In genomic region chr16:869823-870641, GRCh38 we compare ENCODE assay signal across 26 cellular contexts.
"Had no signal": no experiment of that assay in that cellular context is flagged by ENCODE, and none has a peak within 500 bp of the region (broad histone marks: within the 10 kb centered on the region; RNA-seq: fewer than 3 reads in every experiment).

No MANE protein-coding gene starts in this region.

- DNase-seq: activated B cell treated with CpG ODN at 0.5 μM for 24 hours; activated CD4-positive, alpha-beta memory T cell treated with anti-CD3 and anti-CD28 coated beads, Interleukin-2, amount 10 ng/mL, durations not matched to agents 7 days and 5 days; activated CD4-positive, alpha-beta T cell treated with anti-CD3 and anti-CD28 coated beads for 1 hour; activated CD4-positive, alpha-beta T cell treated with anti-CD3 and anti-CD28 coated beads, Interleukin-2, amount 10 ng/mL, durations not matched to agents 7 days and 5 days; activated CD8-positive, alpha-beta memory T cell treated with anti-CD3 and anti-CD28 coated beads, Interleukin-2, amount 50 U/mL, for 48 hours; activated naive CD4-positive, alpha-beta T cell treated with anti-CD3 and anti-CD28 coated beads, Interleukin-2, amount 50 U/mL, for 16 hours; activated T-cell treated with anti-CD3 and anti-CD28 coated beads, Interleukin-2, amount 50 U/mL, for 1 hour; body of pancreas; MG63; MV-4-11; NCI-H1092 treated with DMSO at 0.1 percent for 48 hours; NCI-H1417 treated with DMSO at 0.1 percent for 48 hours; NCI-H1694; NCI-H2029; NCI-H2107; NCI-H2171 treated with DMSO at 0.1 percent for 48 hours; NCI-H226; NCI-H526; NCI-H82; OCI-M1; Peyer's patch; SHP77 treated with DMSO at 0.1 percent for 48 hours had no signal

- H3K4me3 Mint-ChIP-seq: activated B cell treated with CpG ODN at 0.5 μM for 24 hours; activated CD4-positive, alpha-beta memory T cell treated with anti-CD3 and anti-CD28 coated beads, Interleukin-2, amount 10 ng/mL, durations not matched to agents 7 days and 5 days; activated CD4-positive, alpha-beta T cell treated with anti-CD3 and anti-CD28 coated beads, Interleukin-2, amount 10 ng/mL, durations not matched to agents 7 days and 5 days; T-helper 1 cell treated with Interleukin-12 subunit alpha and Interleukin-12 subunit beta and Interleukin-4 antibody, amounts not matched to agents 30 μg/mL and 1 μg/mL, for 36 hours had no signal

- H3K27ac Mint-ChIP-seq: activated B cell treated with CpG ODN at 0.5 μM for 24 hours; activated CD4-positive, alpha-beta memory T cell treated with anti-CD3 and anti-CD28 coated beads, Interleukin-2, amount 10 ng/mL, durations not matched to agents 7 days and 5 days; activated CD4-positive, alpha-beta T cell treated with anti-CD3 and anti-CD28 coated beads, Interleukin-2, amount 10 ng/mL, durations not matched to agents 7 days and 5 days; T-helper 1 cell treated with Interleukin-12 subunit alpha and Interleukin-12 subunit beta and Interleukin-4 antibody, amounts not matched to agents 30 μg/mL and 1 μg/mL, for 36 hours had no signal

- H3K4me3 ChIP-seq: ascending aorta, body of pancreas, MG63, Peyer's patch had no signal

- H3K9me3 ChIP-seq: ascending aorta, body of pancreas, MG63, Peyer's patch had no signal

- H3K4me1 Mint-ChIP-seq: activated CD4-positive, alpha-beta memory T cell treated with anti-CD3 and anti-CD28 coated beads, Interleukin-2, amount 10 ng/mL, durations not matched to agents 7 days and 5 days; activated CD4-positive, alpha-beta T cell treated with anti-CD3 and anti-CD28 coated beads, Interleukin-2, amount 10 ng/mL, durations not matched to agents 7 days and 5 days had no signal

- H3K27ac ChIP-seq: ascending aorta, body of pancreas, Peyer's patch, RWPE1 had no signal

- ATAC-seq: body of pancreas had no signal

- H3K27me3 Mint-ChIP-seq: activated B cell treated with CpG ODN at 0.5 μM for 24 hours; activated CD4-positive, alpha-beta memory T cell treated with anti-CD3 and anti-CD28 coated beads, Interleukin-2, amount 10 ng/mL, durations not matched to agents 7 days and 5 days; activated CD4-positive, alpha-beta T cell treated with anti-CD3 and anti-CD28 coated beads, Interleukin-2, amount 10 ng/mL, durations not matched to agents 7 days and 5 days had no signal

- H3K27me3 ChIP-seq: ascending aorta, body of pancreas, MG63, Peyer's patch had no signal

- FAIRE-seq: bronchial epithelial cell had no signal

- H3K9me3 Mint-ChIP-seq: activated B cell treated with CpG ODN at 0.5 μM for 24 hours; activated CD4-positive, alpha-beta memory T cell treated with anti-CD3 and anti-CD28 coated beads, Interleukin-2, amount 10 ng/mL, durations not matched to agents 7 days and 5 days; activated CD4-positive, alpha-beta T cell treated with anti-CD3 and anti-CD28 coated beads, Interleukin-2, amount 10 ng/mL, durations not matched to agents 7 days and 5 days; T-helper 1 cell treated with Interleukin-12 subunit alpha and Interleukin-12 subunit beta and Interleukin-4 antibody, amounts not matched to agents 30 μg/mL and 1 μg/mL, for 36 hours had no signal

- H3K36me3 ChIP-seq: MG63 had no signal

- H3K4me1 ChIP-seq: ascending aorta, body of pancreas, Peyer's patch had no signal
